28 cellular contexts compared by ENCODE assay signal in genomic region chr1:160608514-160608913, GRCh38. TPM values are rescaled to one million over a fixed set of nuclear protein-coding genes. Genes with fewer than 3 reads are reported as not detected.
DNase-seq lines count a peak whose midpoint lies in the region; ATAC-seq and TF ChIP-seq lines count a peak whose summit lies in the region.
"Had no signal": no experiment of that assay in that cellular context is flagged by ENCODE, and none has a peak within 500 bp of the region (broad histone marks: within the 10 kb centered on the region; RNA-seq: fewer than 3 reads in every experiment).

No MANE protein-coding gene starts in this region.

- intact Hi-C loops in activated naive CD4-positive, alpha-beta T cell treated with anti-CD3 and anti-CD28 coated beads for 36 hours (cut with micrococcal nuclease): no loop called here
- intact Hi-C loops in activated T-helper 1 cell treated with anti-CD3 and anti-CD28 coated beads, Interleukin-12 subunit alpha, Interleukin-12 subunit beta, Interleukin-2, Interleukin-4 antibody, amounts not matched to agents 30 ng/mL and 10 ng/mL and 1 ng/mL, durations not matched to agents 14 hours and 24 hours and 36 hours (cut with micrococcal nuclease): no loop called here
- intact Hi-C loops in transverse colon (cut with DNase I; ENCODE audit: low total_unique reads): no loop called here

- CTCF ChIA-PET in activated naive CD4-positive, alpha-beta T cell treated with anti-CD3 and anti-CD28 coated beads for 36 hours (lab: Charles Lee): interaction anchor here (1.1 to 6.8 kb wide), 10 partner anchors 13 to 180 kb away, joined by 3 to 87 read pairs (median 6); no protein-coding TSS in a partner anchor
- CTCF ChIA-PET in activated naive CD4-positive, alpha-beta T cell treated with anti-CD3 and anti-CD28 coated beads, Interleukin-2, amount 10 ng/mL, durations not matched to agents 7 days and 5 days (lab: Charles Lee): interaction anchor here (0.7 to 12.9 kb wide), 7 partner anchors 10 to 187 kb away, joined by 3 to 308 read pairs (median 4); no protein-coding TSS in a partner anchor

- no peaks in the 10 kb centered on the region for H3K9me3 ChIP-seq in transverse colon
- H3K9me3 ChIP-seq: colonic mucosa had no signal

- no peak for TF ChIP-seq CTCF in transverse colon (IDR thresholded peaks at IDR 0.05)

- no peaks in the 10 kb centered on the region for H3K27me3 ChIP-seq in transverse colon
- H3K27me3 ChIP-seq: colonic mucosa had no signal

- no peak overlapping the region for H3K27ac ChIP-seq in transverse colon
- H3K27ac ChIP-seq: colonic mucosa, foreskin keratinocyte, skin epidermis had no signal

- in situ Hi-C loops in transverse colon (cut with MboI; ENCODE audit: low pct_ligation_motif_present in 1 of 4, low pct_unique_long_range_greater_than_20kb in 1 of 4, low sequenced_read_pairs in 3 of 4): loop anchor here (5.0 to 25.0 kb wide), 3 partner anchors 171 to 184 kb away; no protein-coding TSS in a partner anchor

- peaks cover 4% of the 10 kb centered on the region for H3K9me3 Mint-ChIP-seq in activated naive CD4-positive, alpha-beta T cell treated with anti-CD3 and anti-CD28 coated beads for 36 hours
- peaks cover 14% of the 10 kb centered on the region for H3K9me3 Mint-ChIP-seq in activated naive CD4-positive, alpha-beta T cell treated with anti-CD3 and anti-CD28 coated beads, Interleukin-2, amount 10 ng/mL, durations not matched to agents 7 days and 5 days
- H3K9me3 Mint-ChIP-seq in activated T-helper 1 cell treated with anti-CD3 and anti-CD28 coated beads, Interleukin-12 subunit alpha, Interleukin-12 subunit beta, Interleukin-2, Interleukin-4 antibody, amounts not matched to agents 30 ng/mL and 10 ng/mL and 1 ng/mL, durations not matched to agents 14 hours and 24 hours and 36 hours: peaks cover 18% of the 10 kb centered on the region
- peaks cover 3% of the 10 kb centered on the region for H3K9me3 Mint-ChIP-seq in stimulated activated memory B cell treated with anti-CD40 and anti-IgM and Interleukin-4, amounts not matched to agents 10 μg/mL and 1 μg/mL and 100 μg/mL, for 72 hours

- 52% methylated on average over 2 of the region's 2 CpGs; no CpG with 5 or more reads in 1 of the 2 donors for WGBS in transverse colon (ENCODE audit: low coverage in 1 of 2), 2 donors

- H3K4me1 Mint-ChIP-seq in activated naive CD4-positive, alpha-beta T cell treated with anti-CD3 and anti-CD28 coated beads for 36 hours (ENCODE audit: low read depth): peaks cover 56% of the 10 kb centered on the region
- H3K4me1 Mint-ChIP-seq in activated naive CD4-positive, alpha-beta T cell treated with anti-CD3 and anti-CD28 coated beads, Interleukin-2, amount 10 ng/mL, durations not matched to agents 7 days and 5 days: peaks cover 49% of the 10 kb centered on the region
- H3K4me1 Mint-ChIP-seq in activated T-helper 1 cell treated with anti-CD3 and anti-CD28 coated beads, Interleukin-12 subunit alpha, Interleukin-12 subunit beta, Interleukin-2, Interleukin-4 antibody, amounts not matched to agents 30 ng/mL and 10 ng/mL and 1 ng/mL, durations not matched to agents 14 hours and 24 hours and 36 hours (ENCODE audit: low read depth): peaks cover 77% of the 10 kb centered on the region
- peaks cover 47% of the 10 kb centered on the region for H3K4me1 Mint-ChIP-seq in stimulated activated memory B cell treated with anti-CD40 and anti-IgM and Interleukin-4, amounts not matched to agents 10 μg/mL and 1 μg/mL and 100 μg/mL, for 72 hours

- peaks cover 0 to 7% (median 0%) of the 10 kb centered on the region in 4 donors for H3K4me1 ChIP-seq in transverse colon
- H3K4me1 ChIP-seq: colonic mucosa, foreskin keratinocyte had no signal

- H3K27ac Mint-ChIP-seq in activated naive CD4-positive, alpha-beta T cell treated with anti-CD3 and anti-CD28 coated beads for 36 hours: peak overlapping the region; percentile 82
- no peak overlapping the region for H3K27ac Mint-ChIP-seq in activated naive CD4-positive, alpha-beta T cell treated with anti-CD3 and anti-CD28 coated beads, Interleukin-2, amount 10 ng/mL, durations not matched to agents 7 days and 5 days
- peak overlapping the region; percentile 75 for H3K27ac Mint-ChIP-seq in activated T-helper 1 cell treated with anti-CD3 and anti-CD28 coated beads, Interleukin-12 subunit alpha, Interleukin-12 subunit beta, Interleukin-2, Interleukin-4 antibody, amounts not matched to agents 30 ng/mL and 10 ng/mL and 1 ng/mL, durations not matched to agents 14 hours and 24 hours and 36 hours
- peak overlapping the region; percentile 88 for H3K27ac Mint-ChIP-seq in stimulated activated memory B cell treated with anti-CD40 and anti-IgM and Interleukin-4, amounts not matched to agents 10 μg/mL and 1 μg/mL and 100 μg/mL, for 72 hours

- TF ChIP-seq POLR2A in transverse colon (IDR thresholded peaks at IDR 0.05): no peak

- ATAC-seq in GM18868 (IDR thresholded peaks at IDR 0.05; ENCODE audit: unreplicated experiment) (peak; percentile 26), HG03442 (IDR thresholded peaks at IDR 0.05; ENCODE audit: unreplicated experiment) (no peak), GM21515 (IDR thresholded peaks at IDR 0.05; ENCODE audit: unreplicated experiment) (no peak)
- ATAC-seq in stimulated activated memory B cell treated with anti-CD40 and anti-IgM and Interleukin-4, amounts not matched to agents 10 μg/mL and 1 μg/mL and 100 μg/mL, for 72 hours: no peak
- ATAC-seq: activated CD4-positive, CD25-positive, alpha-beta regulatory T cell treated with anti-CD3 and anti-CD28 coated beads, Interleukin-2, amount 50 U/mL, for 24 hours; esophagus mucosa; foreskin keratinocyte; left cardiac atrium had no signal

- H3K4me3 ChIP-seq in transverse colon: no peak overlapping the region
- H3K4me3 ChIP-seq: colonic mucosa, skin epidermis had no signal

- H3K27me3 Mint-ChIP-seq in activated naive CD4-positive, alpha-beta T cell treated with anti-CD3 and anti-CD28 coated beads for 36 hours (ENCODE audit: low read depth): no peaks in the 10 kb centered on the region
- H3K27me3 Mint-ChIP-seq in activated naive CD4-positive, alpha-beta T cell treated with anti-CD3 and anti-CD28 coated beads, Interleukin-2, amount 10 ng/mL, durations not matched to agents 7 days and 5 days: no peaks in the 10 kb centered on the region
- H3K27me3 Mint-ChIP-seq in activated T-helper 1 cell treated with anti-CD3 and anti-CD28 coated beads, Interleukin-12 subunit alpha, Interleukin-12 subunit beta, Interleukin-2, Interleukin-4 antibody, amounts not matched to agents 30 ng/mL and 10 ng/mL and 1 ng/mL, durations not matched to agents 14 hours and 24 hours and 36 hours (ENCODE audit: insufficient read depth): no peaks in the 10 kb centered on the region
- H3K27me3 Mint-ChIP-seq in stimulated activated memory B cell treated with anti-CD40 and anti-IgM and Interleukin-4, amounts not matched to agents 10 μg/mL and 1 μg/mL and 100 μg/mL, for 72 hours: no peaks in the 10 kb centered on the region
- H3K27me3 Mint-ChIP-seq: memory B cell had no signal

- no peaks in the 10 kb centered on the region for H3K36me3 ChIP-seq in transverse colon
- H3K36me3 ChIP-seq: colonic mucosa had no signal

- DNase-seq in activated naive CD4-positive, alpha-beta T cell treated with anti-CD3 and anti-CD28 coated beads for 36 hours: no peak
- no peak for DNase-seq in activated naive CD4-positive, alpha-beta T cell treated with anti-CD3 and anti-CD28 coated beads, Interleukin-2, amount 10 ng/mL, durations not matched to agents 7 days and 5 days
- no peak for DNase-seq in activated T-helper 1 cell treated with anti-CD3 and anti-CD28 coated beads, Interleukin-12 subunit alpha, Interleukin-12 subunit beta, Interleukin-2, Interleukin-4 antibody, amounts not matched to agents 30 ng/mL and 10 ng/mL and 1 ng/mL, durations not matched to agents 14 hours and 24 hours and 36 hours (ENCODE audit: low spot score)
- DNase-seq in transverse colon: no peak
- DNase-seq: activated effector memory CD4-positive, alpha-beta T cell treated with anti-CD3 and anti-CD28 coated beads, Interleukin-2, amount 50 U/mL, for 16 hours; amygdala; C1 segment of cervical spinal cord; colonic mucosa; EL; foreskin keratinocyte; left cardiac atrium; NCI-H2081; NCI-H226; NCI-H82; Right ventricle myocardium superior; SW 1271 had no signal

- no peak for TF ChIP-seq EP300 in transverse colon (IDR thresholded peaks at IDR 0.05; ENCODE audit: low read depth)

- H3K36me3 Mint-ChIP-seq in activated naive CD4-positive, alpha-beta T cell treated with anti-CD3 and anti-CD28 coated beads for 36 hours (ENCODE audit: low read depth): peaks cover 43% of the 10 kb centered on the region
- peaks cover 76% of the 10 kb centered on the region for H3K36me3 Mint-ChIP-seq in activated naive CD4-positive, alpha-beta T cell treated with anti-CD3 and anti-CD28 coated beads, Interleukin-2, amount 10 ng/mL, durations not matched to agents 7 days and 5 days
- H3K36me3 Mint-ChIP-seq in activated T-helper 1 cell treated with anti-CD3 and anti-CD28 coated beads, Interleukin-12 subunit alpha, Interleukin-12 subunit beta, Interleukin-2, Interleukin-4 antibody, amounts not matched to agents 30 ng/mL and 10 ng/mL and 1 ng/mL, durations not matched to agents 14 hours and 24 hours and 36 hours (ENCODE audit: low read depth): peaks cover 72% of the 10 kb centered on the region
- peaks cover 54% of the 10 kb centered on the region for H3K36me3 Mint-ChIP-seq in stimulated activated memory B cell treated with anti-CD40 and anti-IgM and Interleukin-4, amounts not matched to agents 10 μg/mL and 1 μg/mL and 100 μg/mL, for 72 hours

- H3K4me3 Mint-ChIP-seq in activated naive CD4-positive, alpha-beta T cell treated with anti-CD3 and anti-CD28 coated beads for 36 hours: no peak overlapping the region
- no peak overlapping the region for H3K4me3 Mint-ChIP-seq in activated naive CD4-positive, alpha-beta T cell treated with anti-CD3 and anti-CD28 coated beads, Interleukin-2, amount 10 ng/mL, durations not matched to agents 7 days and 5 days
- H3K4me3 Mint-ChIP-seq in activated T-helper 1 cell treated with anti-CD3 and anti-CD28 coated beads, Interleukin-12 subunit alpha, Interleukin-12 subunit beta, Interleukin-2, Interleukin-4 antibody, amounts not matched to agents 30 ng/mL and 10 ng/mL and 1 ng/mL, durations not matched to agents 14 hours and 24 hours and 36 hours: no peak overlapping the region
- no peak overlapping the region for H3K4me3 Mint-ChIP-seq in stimulated activated memory B cell treated with anti-CD40 and anti-IgM and Interleukin-4, amounts not matched to agents 10 μg/mL and 1 μg/mL and 100 μg/mL, for 72 hours
- H3K4me3 Mint-ChIP-seq: memory B cell had no signal

RNA-seq across cellular contexts. Expression of gene CD84, which starts 29.2 kb away (rescaled TPM):
- total RNA-seq in activated naive CD4-positive, alpha-beta T cell treated with anti-CD3 and anti-CD28 coated beads for 36 hours: 1 to 10 TPM; 8.6 to 9.2 TPM
- 16.3 and 17.2 TPM in 2 replicates for total RNA-seq in activated T-helper 1 cell treated with anti-CD3 and anti-CD28 coated beads, Interleukin-12 subunit alpha, Interleukin-12 subunit beta, Interleukin-2, Interleukin-4 antibody, amounts not matched to agents 30 ng/mL and 10 ng/mL and 1 ng/mL, durations not matched to agents 14 hours and 24 hours and 36 hours
- total RNA-seq in transverse colon: 1 to 10 TPM; 1.4 to 8.6 (median 5.8) TPM
- total RNA-seq: bronchial epithelial cell, foreskin keratinocyte, M059J, myocyte, renal cortical epithelial cell had no signal

RNA-seq across cellular contexts. Expression of gene SLAMF1, which starts 38.3 kb away (rescaled TPM):
- 100 to 1,000 TPM; 101 to 112 TPM for total RNA-seq in activated naive CD4-positive, alpha-beta T cell treated with anti-CD3 and anti-CD28 coated beads for 36 hours
- 118 TPM in 2 replicates for total RNA-seq in activated T-helper 1 cell treated with anti-CD3 and anti-CD28 coated beads, Interleukin-12 subunit alpha, Interleukin-12 subunit beta, Interleukin-2, Interleukin-4 antibody, amounts not matched to agents 30 ng/mL and 10 ng/mL and 1 ng/mL, durations not matched to agents 14 hours and 24 hours and 36 hours
- total RNA-seq in transverse colon: 1 to 10 TPM in 3 of 4 donors, not detected in 1; 1.1 to 3.3 (median 3.2) TPM
- total RNA-seq: bronchial epithelial cell, foreskin keratinocyte, M059J, myocyte, renal cortical epithelial cell had no signal

Comparison
In these comparisons a context has a peak if more than half of its experiments do, and no peak if none do; other contexts are left out.
1. RNA of gene SLAMF1, which starts 38.3 kb away (total RNA-seq): 118 TPM in activated T-helper 1 cell treated with anti-CD3 and anti-CD28 coated beads, Interleukin-12 subunit alpha, Interleukin-12 subunit beta, Interleukin-2, Interleukin-4 antibody, amounts not matched to agents 30 ng/mL and 10 ng/mL and 1 ng/mL, durations not matched to agents 14 hours and 24 hours and 36 hours and 101 to 112 TPM in activated naive CD4-positive, alpha-beta T cell treated with anti-CD3 and anti-CD28 coated beads for 36 hours; 1.1 to 3.3 TPM in transverse colon; every median in the first group is over 10 times any median in the second.